In the genomic region with DNA sequence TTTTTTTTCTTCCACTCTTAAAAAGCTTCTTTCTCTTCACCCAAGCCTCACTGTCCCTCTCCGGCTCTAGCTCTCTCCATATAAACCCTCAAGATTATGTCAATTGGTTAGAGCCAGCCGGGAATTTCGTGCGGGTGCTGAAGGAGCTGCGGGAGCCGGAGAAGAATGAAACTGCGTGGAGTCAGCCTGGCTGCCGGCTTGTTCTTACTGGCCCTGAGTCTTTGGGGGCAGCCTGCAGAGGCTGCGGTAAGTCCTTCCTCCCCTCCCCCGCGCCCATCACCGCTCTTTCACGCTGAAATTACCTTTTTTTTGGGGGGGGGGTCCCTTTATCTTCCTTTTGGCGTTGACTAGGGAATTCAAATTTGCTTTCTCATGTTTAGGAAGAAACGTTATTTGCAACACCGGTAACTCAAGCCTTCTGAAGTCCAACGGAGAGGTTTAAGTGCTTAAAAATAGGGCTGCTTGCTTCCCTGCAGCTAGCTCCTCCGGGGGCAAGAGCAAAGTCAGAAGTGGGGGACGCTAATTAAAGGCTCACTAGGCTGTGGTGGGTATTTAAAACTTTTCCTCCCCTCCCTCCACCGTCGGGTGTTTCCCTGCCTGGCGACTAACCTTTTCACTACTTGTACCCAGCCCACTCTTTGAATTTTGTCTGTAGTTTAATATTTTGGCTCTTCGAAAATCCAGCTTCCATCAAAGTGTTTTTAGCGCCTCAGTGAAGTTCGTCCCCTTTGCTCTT, we compare ENCODE assay signal across 9 cellular contexts. TPM values are rescaled to one million over a fixed set of nuclear protein-coding genes. Genes with fewer than 3 reads are reported as not detected.
DNase-seq lines count a peak whose midpoint lies in the region; ATAC-seq, FAIRE-seq and TF ChIP-seq lines count a peak whose summit lies in the region.
"Had no signal": no experiment of that assay in that cellular context is flagged by ENCODE, and none has a peak within 500 bp of the region (broad histone marks: within the 10 kb centered on the region; RNA-seq: fewer than 3 reads in every experiment).

No MANE protein-coding gene starts in this region.

- peak overlapping the region in 1 of 2 donors; percentile 72 for H3K27ac ChIP-seq in kidney (ENCODE audit: low read depth in 2 of 2, low read length in 2 of 2)
- peak overlapping the region in 1 of 4 donors; percentile 22 for H3K27ac ChIP-seq in tibial nerve

- no peaks in the 10 kb centered on the region for H3K9me3 Mint-ChIP-seq in activated CD4-positive, alpha-beta T cell treated with anti-CD3 and anti-CD28 coated beads for 36 hours (ENCODE audit: low read depth)

- no peaks in the 10 kb centered on the region for H3K36me3 Mint-ChIP-seq in activated CD4-positive, alpha-beta T cell treated with anti-CD3 and anti-CD28 coated beads for 36 hours (ENCODE audit: low read depth)

- TF ChIP-seq EP300 in tibial nerve (IDR thresholded peaks at IDR 0.05): no peak

- POLR2A ChIA-PET in activated CD4-positive, alpha-beta T cell treated with anti-CD3 and anti-CD28 coated beads for 36 hours (lab: Charles Lee): no interaction called here

- no peak for TF ChIP-seq POLR2A in tibial nerve (IDR thresholded peaks at IDR 0.05)

- peaks cover 23% of the 10 kb centered on the region for H3K27me3 Mint-ChIP-seq in activated CD4-positive, alpha-beta T cell treated with anti-CD3 and anti-CD28 coated beads for 36 hours

- no peaks in the 10 kb centered on the region for H3K4me1 ChIP-seq in kidney (ENCODE audit: control insufficient read depth in 1 of 2, insufficient read depth in 1 of 2, low read depth in 1 of 2, low read length in 2 of 2)
- H3K4me1 ChIP-seq in tibial nerve: no peaks in the 10 kb centered on the region

- FAIRE-seq in kidney (lab: Jason Lieb, UNC): no peak
- FAIRE-seq: G401.6 had no signal

- no peaks in the 10 kb centered on the region for H3K36me3 ChIP-seq in kidney (ENCODE audit: control insufficient read depth in 1 of 2, insufficient read depth in 2 of 2, low read length in 2 of 2)
- H3K36me3 ChIP-seq in tibial nerve: no peaks in the 10 kb centered on the region

- H3K4me3 Mint-ChIP-seq in activated CD4-positive, alpha-beta T cell treated with anti-CD3 and anti-CD28 coated beads for 36 hours: peak overlapping the region; percentile 32

- CTCF ChIA-PET in activated CD4-positive, alpha-beta T cell treated with anti-CD3 and anti-CD28 coated beads for 36 hours (lab: Charles Lee): interaction anchor here (0.6 kb wide), 1 partner anchor 256 kb away, joined by 3 read pairs; no protein-coding TSS in a partner anchor

- in situ Hi-C loops in astrocyte of the spinal cord (cut with HindIII; ENCODE audit: low sequenced_read_pairs): no loop called here

- peaks cover 7% of the 10 kb centered on the region for H3K4me1 Mint-ChIP-seq in activated CD4-positive, alpha-beta T cell treated with anti-CD3 and anti-CD28 coated beads for 36 hours

- H3K27ac Mint-ChIP-seq in activated CD4-positive, alpha-beta T cell treated with anti-CD3 and anti-CD28 coated beads for 36 hours: no peak overlapping the region

- peak overlapping the region in 1 of 2 donors; percentile 78 for H3K9ac ChIP-seq in kidney (ENCODE audit: low read length in 2 of 2)

- no peak for ATAC-seq in activated CD4-positive, alpha-beta T cell treated with anti-CD3 and anti-CD28 coated beads for 36 hours

- intact Hi-C loops in activated CD4-positive, alpha-beta T cell treated with anti-CD3 and anti-CD28 coated beads for 36 hours (cut with DNase I, micrococcal nuclease): loop anchor here in 1 of 2 experiments (10.0 kb wide), 1 partner anchor 305 kb away; no protein-coding TSS in a partner anchor
- intact Hi-C loops in kidney (cut with DNase I): no loop called here

- 3 to 22% methylated on average over 20 to 25 of the region's 25 CpGs for WGBS in tibial nerve, 2 donors

- H3K27me3 ChIP-seq in tibial nerve: peaks cover 0 to 31% of the 10 kb centered on the region in 2 donors

- no peak for TF ChIP-seq CTCF in astrocyte of the spinal cord (IDR thresholded peaks at IDR 0.05; ENCODE audit: low read depth, low read length)
- TF ChIP-seq CTCF in kidney (IDR thresholded peaks at IDR 0.05; ENCODE audit: borderline replicate concordance, extremely low read depth, insufficient read depth): no peak
- no peak for TF ChIP-seq CTCF in tibial nerve (IDR thresholded peaks at IDR 0.05)

- DNase-seq in activated CD4-positive, alpha-beta T cell treated with anti-CD3 and anti-CD28 coated beads for 36 hours: no peak
- DNase-seq in activated CD4-positive, alpha-beta T cell treated with anti-CD3 and anti-CD28 coated beads, Interleukin-2, amount 50 U/mL, for 48 hours: no peak
- DNase-seq in astrocyte of the spinal cord (ENCODE audit: low read depth, low spot score): no peak
- DNase-seq in kidney: peak; percentile 59
- no peak for DNase-seq in tibial nerve (ENCODE audit: low spot score in 2 of 2)
- DNase-seq in HuH-7 (ENCODE audit: low spot score): no peak
- no peak for DNase-seq in mucosa of gallbladder (ENCODE audit: low spot score)
- no peak for DNase-seq in GOT3 (lab: John Stamatoyannopoulos, UW)

- H3K9me3 ChIP-seq in kidney (ENCODE audit: control insufficient read depth in 1 of 2, low read length in 2 of 2): no peaks in the 10 kb centered on the region
- no peaks in the 10 kb centered on the region for H3K9me3 ChIP-seq in tibial nerve

- peak overlapping the region; percentile 53 for H3K4me3 ChIP-seq in astrocyte of the spinal cord (ENCODE audit: low read depth, low read length)
- H3K4me3 ChIP-seq in kidney (ENCODE audit: low read length in 2 of 2): peak overlapping the region; percentile 36 to 69
- peak overlapping the region; percentile 19 to 53 (median 34) for H3K4me3 ChIP-seq in tibial nerve

RNA-seq across cellular contexts. Expression of gene COL4A5, which starts 0.5 kb away (rescaled TPM):
- total RNA-seq in activated CD4-positive, alpha-beta T cell treated with anti-CD3 and anti-CD28 coated beads for 36 hours: not detected
- 23.9 TPM for total RNA-seq in kidney
- 11.9 TPM for polyA plus RNA-seq in kidney (ENCODE audit: insufficient read depth, low read depth, low replicate concordance)
- 10 to 100 TPM in 2 of 4 donors, 1 to 10 TPM in 2; 7.4 to 24.9 (median 15.7) TPM for total RNA-seq in tibial nerve
- total RNA-seq in mucosa of gallbladder: 98.8 TPM

RNA-seq across cellular contexts. Expression of gene COL4A6, which starts 1.9 kb away (rescaled TPM):
- not detected for total RNA-seq in activated CD4-positive, alpha-beta T cell treated with anti-CD3 and anti-CD28 coated beads for 36 hours
- total RNA-seq in kidney (3.3 TPM), tibial nerve (1 to 10 TPM in 1 of 4 donors, under 1 TPM in 3; under 0.01 to 1.4 (median 0.21) TPM), mucosa of gallbladder (109 TPM)
- 4.1 TPM for polyA plus RNA-seq in kidney (ENCODE audit: insufficient read depth, low read depth, low replicate concordance)

Comparison
In these comparisons a context has a peak if more than half of its experiments do, and no peak if none do; other contexts are left out.
1. RNA of gene COL4A5, which starts 0.5 kb away (total RNA-seq): 98.8 TPM in mucosa of gallbladder (single experiment), 23.9 TPM in kidney (single experiment) and 7.4 to 24.9 TPM in tibial nerve; not detected in activated CD4-positive, alpha-beta T cell treated with anti-CD3 and anti-CD28 coated beads for 36 hours; every median in the first group is over 4 times any median in the second.
2. RNA of gene COL4A6, which starts 1.9 kb away (total RNA-seq): 109 TPM in mucosa of gallbladder (single experiment); 3.3 TPM in kidney (single experiment), under 0.01 to 1.4 TPM in tibial nerve and not detected in activated CD4-positive, alpha-beta T cell treated with anti-CD3 and anti-CD28 coated beads for 36 hours; every median in the first group is over 10 times any median in the second.
3. Peak in every context shown above with its lines, with median percentiles within 50 percentile points of each other: H3K4me3 ChIP-seq.